In genomic region chr6:156988276-156989158, GRCh38 we compare ENCODE assay signal across 8 cellular contexts.
DNase-seq lines count a peak whose midpoint lies in the region; ATAC-seq and TF ChIP-seq lines count a peak whose summit lies in the region.

No MANE protein-coding gene starts in this region.

- intact Hi-C loops in left lung (cut with DNase I) = no loop called here

- peak; percentile 20 for DNase-seq in activated CD4-positive, alpha-beta T cell treated with anti-CD3 and anti-CD28 coated beads for 48 hours
- no peak for DNase-seq in activated CD4-positive, alpha-beta T cell treated with anti-CD3 and anti-CD28 coated beads, Interleukin-2, amount 50 U/mL, for 1 hour
- peak; percentile 70 for DNase-seq in NCI-H510A treated with DMSO at 0.1 percent for 48 hours (lab: John Stamatoyannopoulos, UW)
- DNase-seq in left lung = no peak
- DNase-seq in GM03348 (ENCODE audit: low spot score) = no peak
- no peak for DNase-seq in dedifferentiated amniotic fluid mesenchymal stem cell (ENCODE audit: extremely low spot score)

- ATAC-seq in HG02840 (IDR thresholded peaks at IDR 0.05; ENCODE audit: low FRiP score, unreplicated experiment) (peak; percentile 63), left lung (no peak)

- peak overlapping the region; percentile 3 for H3K9ac ChIP-seq in iPS-15b (ENCODE audit: low read depth, low read length)

- H3K9me3 ChIP-seq in iPS-15b (ENCODE audit: control insufficient read depth, insufficient read depth, low read length) = no peaks in the 10 kb centered on the region
- H3K9me3 ChIP-seq in left lung = no peaks in the 10 kb centered on the region

- peaks cover 34% of the 10 kb centered on the region for H3K4me1 ChIP-seq in iPS-15b (ENCODE audit: control insufficient read depth, insufficient read depth, low read length)
- H3K4me1 ChIP-seq in left lung = peaks cover 0 to 49% of the 10 kb centered on the region in 2 donors

- H3K4me3 ChIP-seq in iPS-15b (ENCODE audit: low read depth, low read length) = no peak overlapping the region
- H3K4me3 ChIP-seq in left lung = no peak overlapping the region

- TF ChIP-seq CTCF in left lung (IDR thresholded peaks at IDR 0.05) = no peak

- H3K27ac ChIP-seq in left lung = no peak overlapping the region

- no peaks in the 10 kb centered on the region for H3K27me3 ChIP-seq in iPS-15b (ENCODE audit: control insufficient read depth, insufficient read depth, low read length)
- H3K27me3 ChIP-seq in left lung = no peaks in the 10 kb centered on the region

- H3K36me3 ChIP-seq in iPS-15b (ENCODE audit: control insufficient read depth, insufficient read depth, low read length) (no peaks in the 10 kb centered on the region), left lung (no peaks in the 10 kb centered on the region)

Comparison
In these comparisons a context has a peak if more than half of its experiments do, and no peak if none do; other contexts are left out.
1. DNase-seq: peak in activated CD4-positive, alpha-beta T cell treated with anti-CD3 and anti-CD28 coated beads for 48 hours (single experiment) and NCI-H510A treated with DMSO at 0.1 percent for 48 hours (single experiment); none in activated CD4-positive, alpha-beta T cell treated with anti-CD3 and anti-CD28 coated beads, Interleukin-2, amount 50 U/mL, for 1 hour (single experiment), left lung (0 of 2), GM03348 (single experiment) and dedifferentiated amniotic fluid mesenchymal stem cell (single experiment).